In genomic region chr3:71061037-71061436, GRCh38 we compare ENCODE assay signal across 13 cellular contexts.
DNase-seq lines count a peak whose midpoint lies in the region; TF ChIP-seq lines count a peak whose summit lies in the region.
"Had no signal": no experiment of that assay in that cellular context is flagged by ENCODE, and none has a peak within 500 bp of the region (broad histone marks: within the 10 kb centered on the region; RNA-seq: fewer than 3 reads in every experiment).

No MANE protein-coding gene starts in this region.

- TF ChIP-seq CTCF in progenitor cell of endocrine pancreas (IDR thresholded peaks at IDR 0.05; ENCODE audit: unreplicated experiment) = no peak

- H3K27me3 ChIP-seq in ACC112 (ENCODE audit: insufficient read depth, low read length) = no peaks in the 10 kb centered on the region
- H3K27me3 ChIP-seq in endocrine pancreas (ENCODE audit: control insufficient read depth, insufficient read depth, low read length) = no peaks in the 10 kb centered on the region

- no peaks in the 10 kb centered on the region for H3K9me3 ChIP-seq in endocrine pancreas (ENCODE audit: control insufficient read depth, low read length)

- H2AFZ ChIP-seq in ACC112 (ENCODE audit: low read length, unreplicated experiment) = no peak overlapping the region

- H3K4me3 Mint-ChIP-seq in IgD-negative memory B cell = peak overlapping the region in 3 of 4 donors; percentile 23 to 62 (median 38)
- H3K4me3 Mint-ChIP-seq in progenitor cell of endocrine pancreas (ENCODE audit: low read depth) = peak overlapping the region; percentile 8
- H3K4me3 Mint-ChIP-seq: activated T-helper 17 cell treated with anti-CD3 and anti-CD28 coated beads, Interleukin-2, amount 50 U/mL, for 72 hours had no signal

- H3K27ac Mint-ChIP-seq in IgD-negative memory B cell = peak overlapping the region in 1 of 3 donors; percentile 86
- H3K27ac Mint-ChIP-seq in progenitor cell of endocrine pancreas = peak overlapping the region; percentile 38
- H3K27ac Mint-ChIP-seq: activated T-helper 17 cell treated with anti-CD3 and anti-CD28 coated beads, Interleukin-2, amount 50 U/mL, for 72 hours had no signal

- H3K4me3 ChIP-seq in ACC112 (ENCODE audit: low read depth, low read length) = peak overlapping the region; percentile 90
- peak overlapping the region; percentile 96 for H3K4me3 ChIP-seq in endocrine pancreas (ENCODE audit: control insufficient read depth, insufficient read depth, low read length)

- no peak overlapping the region for H3K9ac ChIP-seq in endocrine pancreas (ENCODE audit: control insufficient read depth, insufficient read depth, low read length)

- H3K4me1 ChIP-seq in ACC112 (ENCODE audit: control insufficient read depth, insufficient read depth, low read length, unreplicated experiment) (peaks cover 62% of the 10 kb centered on the region), endocrine pancreas (ENCODE audit: control insufficient read depth, insufficient read depth, low read length) (peaks cover 57% of the 10 kb centered on the region)

- peaks cover 29 to 62% (median 59%) of the 10 kb centered on the region in 3 donors for H3K4me1 Mint-ChIP-seq in IgD-negative memory B cell
- H3K4me1 Mint-ChIP-seq in progenitor cell of endocrine pancreas (ENCODE audit: low read depth) = peaks cover 54% of the 10 kb centered on the region

- H3K27me3 Mint-ChIP-seq in IgD-negative memory B cell (no peaks in the 10 kb centered on the region), progenitor cell of endocrine pancreas (no peaks in the 10 kb centered on the region)
- H3K27me3 Mint-ChIP-seq: activated T-helper 17 cell treated with anti-CD3 and anti-CD28 coated beads, Interleukin-2, amount 50 U/mL, for 72 hours had no signal

- H3K36me3 ChIP-seq in ACC112 (ENCODE audit: insufficient read depth, low read length) = no peaks in the 10 kb centered on the region
- no peaks in the 10 kb centered on the region for H3K36me3 ChIP-seq in endocrine pancreas (ENCODE audit: control insufficient read depth, insufficient read depth, low read length)

- H3K9me3 Mint-ChIP-seq in IgD-negative memory B cell (no peaks in the 10 kb centered on the region), progenitor cell of endocrine pancreas (ENCODE audit: low read depth) (no peaks in the 10 kb centered on the region)
- H3K9me3 Mint-ChIP-seq: activated T-helper 17 cell treated with anti-CD3 and anti-CD28 coated beads, Interleukin-2, amount 50 U/mL, for 72 hours had no signal

- H3K27ac ChIP-seq in ACC112 (ENCODE audit: low read depth, low read length) = no peak overlapping the region

- DNase-seq in progenitor cell of endocrine pancreas (ENCODE audit: low spot score, unreplicated experiment) (no peak), NCI-H187 treated with DMSO at 0.1 percent for 48 hours (lab: John Stamatoyannopoulos, UW) (no peak), NCI-H187 (lab: John Stamatoyannopoulos, UW) (no peak), Ammon's horn (ENCODE audit: low spot score) (no peak), SK-N-DZ (ENCODE audit: low spot score) (no peak)
- DNase-seq: cerebellar nuclear complex, KG1, NCI-H1694 treated with DMSO at 0.1 percent for 48 hours, NCI-H82 had no signal

- H3K36me3 Mint-ChIP-seq in IgD-negative memory B cell (peaks cover 1% of the 10 kb centered on the region), progenitor cell of endocrine pancreas (ENCODE audit: insufficient read depth) (no peaks in the 10 kb centered on the region)

- peaks cover 79% of the 10 kb centered on the region for H3K79me2 ChIP-seq in ACC112 (ENCODE audit: control insufficient read depth, insufficient read depth, low read length, unreplicated experiment)
